In the genomic region with DNA sequence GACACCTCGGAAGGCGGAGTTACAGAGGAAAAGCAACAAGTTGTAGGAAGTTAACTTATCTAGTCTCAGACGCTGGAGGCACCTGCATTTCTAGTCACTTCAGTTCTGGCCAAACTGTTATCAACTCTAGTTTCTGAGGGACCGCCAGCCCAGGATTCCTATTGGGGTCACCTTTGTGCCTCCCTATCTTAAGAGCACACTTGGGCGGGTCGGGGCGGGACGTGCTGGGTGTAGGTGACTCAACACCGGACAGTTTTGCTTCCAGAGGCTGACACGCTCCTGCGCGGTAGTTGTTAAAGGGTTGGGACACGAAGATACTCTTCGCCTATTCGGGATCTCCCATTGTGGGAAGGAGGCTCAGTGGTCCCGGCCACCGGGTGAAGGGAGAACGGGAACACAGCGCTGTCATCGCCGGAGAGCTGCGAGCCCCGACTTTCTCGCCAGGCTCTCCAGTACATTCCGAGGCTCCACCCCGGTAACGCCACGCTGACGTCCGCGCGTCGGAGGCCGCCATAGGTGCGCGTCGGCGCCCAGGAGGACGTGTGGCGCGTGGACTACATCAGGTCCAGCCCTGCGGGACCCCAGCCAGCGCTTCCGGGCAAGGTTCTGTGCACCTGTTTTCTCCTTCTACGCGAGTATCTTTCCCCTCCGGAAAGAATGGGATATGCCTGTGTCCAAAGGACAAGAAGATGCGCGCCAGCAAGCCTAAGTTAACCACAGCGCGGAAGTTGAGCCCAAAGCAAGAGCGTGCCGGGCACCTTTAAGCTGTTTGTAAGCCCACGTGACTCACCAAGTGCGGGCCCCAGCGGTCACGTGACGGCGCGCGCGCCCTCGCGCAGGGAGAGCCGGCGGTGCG, we compare ENCODE assay signal across 8 cellular contexts. TPM values are rescaled to one million over a fixed set of nuclear protein-coding genes. Genes with fewer than 3 reads are reported as not detected.
DNase-seq lines count a peak whose midpoint lies in the region; ATAC-seq and TF ChIP-seq lines count a peak whose summit lies in the region.

KDM4C (plus strand) TSS at position 842 of the 856 bp plus-strand sequence. CDS start 35,016 bp downstream, outside the sequence.

- CTCF ChIA-PET in activated CD4-positive, alpha-beta memory T cell treated with anti-CD3 and anti-CD28 coated beads for 36 hours (lab: Charles Lee) = no interaction called here

- H3K4me3 Mint-ChIP-seq in activated CD4-positive, alpha-beta memory T cell treated with anti-CD3 and anti-CD28 coated beads for 36 hours = peak within 1 kb of the TSS; percentile 94

- no peak for TF ChIP-seq CTCF in liver (IDR thresholded peaks at IDR 0.05; ENCODE audit: low read depth, low read length, missing input control)

- ATAC-seq in GM19351 (IDR thresholded peaks at IDR 0.05; ENCODE audit: unreplicated experiment) (peak; percentile 77), HG03520 (IDR thresholded peaks at IDR 0.05; ENCODE audit: unreplicated experiment) (peak; percentile 75)

- peak within 1 kb of the TSS; percentile 86 to 99 for H3K27ac ChIP-seq in liver (ENCODE audit: low read depth in 1 of 2, low read length in 2 of 2)

- H3K27ac Mint-ChIP-seq in activated CD4-positive, alpha-beta memory T cell treated with anti-CD3 and anti-CD28 coated beads for 36 hours = peak within 1 kb of the TSS; percentile 98

- H3K4me1 Mint-ChIP-seq in activated CD4-positive, alpha-beta memory T cell treated with anti-CD3 and anti-CD28 coated beads for 36 hours (ENCODE audit: low read depth) = peaks cover 32% of the 10 kb centered on the region

- intact Hi-C loops in activated CD4-positive, alpha-beta memory T cell treated with anti-CD3 and anti-CD28 coated beads for 36 hours (cut with micrococcal nuclease) = loop anchor here (1.0 to 5.0 kb wide), 8 partner anchors 41 to 1785 kb away; partner anchors contain the start of gene UHRF2

- peaks cover 5% of the 10 kb centered on the region for H3K36me3 Mint-ChIP-seq in activated CD4-positive, alpha-beta memory T cell treated with anti-CD3 and anti-CD28 coated beads for 36 hours

- POLR2A ChIA-PET in activated CD4-positive, alpha-beta memory T cell treated with anti-CD3 and anti-CD28 coated beads for 36 hours (lab: Charles Lee) = interaction anchor here (0.7 to 3.9 kb wide), 13 partner anchors 13 to 344 kb away, joined by 3 to 43 read pairs (median 4); partner anchors contain the start of gene UHRF2

- no peaks in the 10 kb centered on the region for H3K27me3 Mint-ChIP-seq in activated CD4-positive, alpha-beta memory T cell treated with anti-CD3 and anti-CD28 coated beads for 36 hours

- H3K9me3 Mint-ChIP-seq in activated CD4-positive, alpha-beta memory T cell treated with anti-CD3 and anti-CD28 coated beads for 36 hours = no peaks in the 10 kb centered on the region

- H3K4me1 ChIP-seq in liver (ENCODE audit: control insufficient read depth in 4 of 4, insufficient read depth in 4 of 4, low read length in 3 of 4) = peaks cover 2 to 7% (median 5%) of the 10 kb centered on the region in 4 donors

- DNase-seq in C1 segment of cervical spinal cord (lab: John Stamatoyannopoulos, UW) (peak; percentile 84 to 98 (median 93)), NCI-H748 (lab: John Stamatoyannopoulos, UW; ENCODE audit: unreplicated experiment) (peak; percentile 97), dermis microvascular lymphatic vessel endothelial cell (ENCODE audit: low read depth in 2 of 2) (peak; percentile 83 to 96)
- DNase-seq in activated CD4-positive, alpha-beta memory T cell treated with anti-CD3 and anti-CD28 coated beads for 36 hours = peak; percentile 96
- DNase-seq in stimulated activated CD4-positive, alpha-beta T cell treated with anti-CD3 and anti-CD28 coated beads, Interleukin-4, amount 100 ng/mL, for 1 hour = peak; percentile 94

- H3K4me3 ChIP-seq in liver (ENCODE audit: low read depth in 1 of 3, low read length in 3 of 3) = peak within 1 kb of the TSS; percentile 80 to 99 (median 91)

- no peaks in the 10 kb centered on the region for H3K9me3 ChIP-seq in liver (ENCODE audit: control insufficient read depth in 4 of 4, low read length in 3 of 4)

- peak within 1 kb of the TSS; percentile 80 to 94 for H3K9ac ChIP-seq in liver (ENCODE audit: low read depth in 1 of 2, low read length in 2 of 2)

- peak in 1 of 2 donors; percentile 6 for TF ChIP-seq RAD21 in liver (IDR thresholded peaks at IDR 0.05)

- H3K27me3 ChIP-seq in liver (ENCODE audit: control insufficient read depth in 4 of 4, insufficient read depth in 4 of 4, low read length in 3 of 4) = no peaks in the 10 kb centered on the region

- no peaks in the 10 kb centered on the region for H3K36me3 ChIP-seq in liver (ENCODE audit: control insufficient read depth in 4 of 4, insufficient read depth in 3 of 4, low read depth in 1 of 4, low read length in 3 of 4)

- under 1% methylated on average over 67 of the region's 67 CpGs for WGBS in liver

TF ChIP-seq in liver, 16 proteins besides CTCF, POLR2A, EP300 and RAD21:
- TF ChIP-seq RXRA (IDR thresholded peaks at IDR 0.05) (no peak), JUND (IDR thresholded peaks at IDR 0.05) (peak in 1 of 2 donors; percentile 76), EGR1 (IDR thresholded peaks at IDR 0.05; ENCODE audit: low read depth in 2 of 2) (no peak), YY1 (IDR thresholded peaks at IDR 0.05) (peak; percentile 98), MAX (IDR thresholded peaks at IDR 0.05) (peak; percentile 78), NR2F2 (IDR thresholded peaks at IDR 0.05) (no peak), GABPA (IDR thresholded peaks at IDR 0.05 in 1 of 2, conservative IDR thresholded peaks at IDR 0.05 in 1 of 2) (no peak), HNF4G (IDR thresholded peaks at IDR 0.05) (no peak), TAF1 (conservative IDR thresholded peaks at IDR 0.05) (peak; percentile 82), ATF3 (IDR thresholded peaks at IDR 0.05) (peak; percentile 74), ZBTB33 (IDR thresholded peaks at IDR 0.05) (no peak), HNF4A (conservative IDR thresholded peaks at IDR 0.05) (peak in 1 of 2 donors; percentile 43), FOXA1 (IDR thresholded peaks at IDR 0.05) (no peak), FOXA2 (IDR thresholded peaks at IDR 0.05) (no peak), SP1 (IDR thresholded peaks at IDR 0.05) (no peak)
- TF ChIP-seq, protein P1, sequence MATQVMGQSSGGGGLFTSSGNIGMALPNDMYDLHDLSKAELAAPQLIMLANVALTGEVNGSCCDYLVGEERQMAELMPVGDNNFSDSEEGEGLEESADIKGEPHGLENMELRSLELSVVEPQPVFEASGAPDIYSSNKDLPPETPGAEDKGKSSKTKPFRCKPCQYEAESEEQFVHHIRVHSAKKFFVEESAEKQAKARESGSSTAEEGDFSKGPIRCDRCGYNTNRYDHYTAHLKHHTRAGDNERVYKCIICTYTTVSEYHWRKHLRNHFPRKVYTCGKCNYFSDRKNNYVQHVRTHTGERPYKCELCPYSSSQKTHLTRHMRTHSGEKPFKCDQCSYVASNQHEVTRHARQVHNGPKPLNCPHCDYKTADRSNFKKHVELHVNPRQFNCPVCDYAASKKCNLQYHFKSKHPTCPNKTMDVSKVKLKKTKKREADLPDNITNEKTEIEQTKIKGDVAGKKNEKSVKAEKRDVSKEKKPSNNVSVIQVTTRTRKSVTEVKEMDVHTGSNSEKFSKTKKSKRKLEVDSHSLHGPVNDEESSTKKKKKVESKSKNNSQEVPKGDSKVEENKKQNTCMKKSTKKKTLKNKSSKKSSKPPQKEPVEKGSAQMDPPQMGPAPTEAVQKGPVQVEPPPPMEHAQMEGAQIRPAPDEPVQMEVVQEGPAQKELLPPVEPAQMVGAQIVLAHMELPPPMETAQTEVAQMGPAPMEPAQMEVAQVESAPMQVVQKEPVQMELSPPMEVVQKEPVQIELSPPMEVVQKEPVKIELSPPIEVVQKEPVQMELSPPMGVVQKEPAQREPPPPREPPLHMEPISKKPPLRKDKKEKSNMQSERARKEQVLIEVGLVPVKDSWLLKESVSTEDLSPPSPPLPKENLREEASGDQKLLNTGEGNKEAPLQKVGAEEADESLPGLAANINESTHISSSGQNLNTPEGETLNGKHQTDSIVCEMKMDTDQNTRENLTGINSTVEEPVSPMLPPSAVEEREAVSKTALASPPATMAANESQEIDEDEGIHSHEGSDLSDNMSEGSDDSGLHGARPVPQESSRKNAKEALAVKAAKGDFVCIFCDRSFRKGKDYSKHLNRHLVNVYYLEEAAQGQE (IDR thresholded peaks at IDR 0.05) = peak; percentile 94

RNA-seq across cellular contexts. Expression of gene KDM4C, which starts in this region (rescaled TPM):
- total RNA-seq in activated CD4-positive, alpha-beta memory T cell treated with anti-CD3 and anti-CD28 coated beads for 36 hours = 10 to 100 TPM; 26.2 to 28.8 TPM
- total RNA-seq in dermis microvascular lymphatic vessel endothelial cell = 16.0 and 22.4 TPM in 2 replicates
- total RNA-seq in liver = 10 to 100 TPM; 39.2 to 40.2 TPM
- 1 to 10 TPM; 4.3 to 8.8 TPM for polyA plus RNA-seq in liver

Comparison
In these comparisons a context has a peak if more than half of its experiments do, and no peak if none do; other contexts are left out.
1. Peak in every context shown above with its lines: DNase-seq, ATAC-seq, H3K4me3 ChIP-seq and H3K27ac ChIP-seq.